Comparison of ENCODE assay signal across 10 cellular contexts in genomic region chr12:75944905-75945412, GRCh38.
DNase-seq lines count a peak whose midpoint lies in the region; ATAC-seq, FAIRE-seq and TF ChIP-seq lines count a peak whose summit lies in the region.
"Had no signal": no experiment of that assay in that cellular context is flagged by ENCODE, and none has a peak within 500 bp of the region (broad histone marks: within the 10 kb centered on the region; RNA-seq: fewer than 3 reads in every experiment).

No MANE protein-coding gene starts in this region.

- ATAC-seq in esophagus mucosa = peak; percentile 66
- no peak for ATAC-seq in GM19328 (IDR thresholded peaks at IDR 0.05; ENCODE audit: unreplicated experiment)

- peak; percentile 61 for DNase-seq in DMS53 (lab: John Stamatoyannopoulos, UW)
- DNase-seq in DMS53 treated with DMSO at 0.1 percent for 48 hours (lab: John Stamatoyannopoulos, UW; ENCODE audit: unreplicated experiment) = no peak
- peak; percentile 25 for DNase-seq in SW480 (ENCODE audit: low spot score)
- no peak for DNase-seq in small intestine
- no peak for DNase-seq in erythroblast (lab: John Stamatoyannopoulos, UW)
- DNase-seq in stimulated activated naive CD4-positive, alpha-beta T cell (lab: John Stamatoyannopoulos, UW) = no peak
- DNase-seq: 8988T, NCI-H2171 had no signal

- H3K27me3 ChIP-seq in small intestine (ENCODE audit: control insufficient read depth in 2 of 2, insufficient read depth in 2 of 2, low read length in 2 of 2) = no peaks in the 10 kb centered on the region

- H3K36me3 ChIP-seq in small intestine (ENCODE audit: control insufficient read depth in 2 of 2, insufficient read depth in 2 of 2, low read length in 2 of 2) = no peaks in the 10 kb centered on the region

- 82 to 92% (median 84%) methylated on average over 4 of the region's 4 CpGs for WGBS in small intestine, 3 donors

- no peak for TF ChIP-seq POLR2A in erythroblast (IDR thresholded peaks at IDR 0.05; ENCODE audit: low read length)

- FAIRE-seq in small intestine (lab: Jason Lieb, UNC) = no peak

- peak overlapping the region; percentile 68 to 98 for H3K27ac ChIP-seq in small intestine (ENCODE audit: low read depth in 1 of 2, low read length in 1 of 2)

- H3K9me3 ChIP-seq in small intestine (ENCODE audit: control insufficient read depth, low read depth) = no peaks in the 10 kb centered on the region

- H3K4me3 ChIP-seq in small intestine (ENCODE audit: low read depth in 1 of 2, low read length in 2 of 2) = no peak overlapping the region

- peaks cover 7 to 9% of the 10 kb centered on the region in 2 donors for H3K4me1 ChIP-seq in small intestine (ENCODE audit: control insufficient read depth in 2 of 2, insufficient read depth in 1 of 2, low read depth in 1 of 2, low read length in 1 of 2)

Comparison
In these comparisons a context has a peak if more than half of its experiments do, and no peak if none do; other contexts are left out.
1. DNase-seq: peak in DMS53 (single experiment) and SW480 (single experiment); none in DMS53 treated with DMSO at 0.1 percent for 48 hours (single experiment), small intestine (single experiment), erythroblast (0 of 2) and stimulated activated naive CD4-positive, alpha-beta T cell (0 of 6).